Comparison of ENCODE assay signal across 26 cellular contexts in the genomic region with DNA sequence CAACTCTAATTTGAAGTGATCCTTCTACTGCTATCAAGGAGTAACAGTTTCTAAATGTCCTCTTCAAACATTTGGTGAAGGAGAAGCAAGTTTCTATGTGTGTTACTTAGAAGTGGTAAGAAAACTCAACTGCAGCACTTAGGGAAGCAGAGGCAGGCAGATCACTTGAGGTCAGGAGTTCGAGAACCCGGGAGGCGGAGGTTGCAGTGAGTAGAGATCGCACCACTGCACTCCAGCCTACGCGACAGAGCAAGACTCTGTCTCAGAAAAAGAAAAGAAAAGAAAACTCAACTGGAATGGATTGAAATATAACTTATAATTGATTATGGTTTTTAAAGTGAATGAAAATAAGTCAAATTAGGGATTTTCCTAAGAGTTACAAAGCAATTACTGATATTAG.
DNase-seq lines count a peak whose midpoint lies in the region; ATAC-seq and TF ChIP-seq lines count a peak whose summit lies in the region.
"Had no signal": no experiment of that assay in that cellular context is flagged by ENCODE, and none has a peak within 500 bp of the region (broad histone marks: within the 10 kb centered on the region; RNA-seq: fewer than 3 reads in every experiment).

No MANE protein-coding gene starts in this region.

- 0 out of 2 replicates have a peak, but pooled peaks cover 4% of the 10 kb centered on the region for H3F3A ChIP-seq in OCI-LY1 (ENCODE audit: insufficient read depth, low read length)

- H3K4me3 ChIP-seq in OCI-LY1 (ENCODE audit: low read depth, low read length, poor library complexity, severe bottlenecking), result peak overlapping the region; percentile 19
- H3K4me3 ChIP-seq: lung, MG63, right lobe of liver, SK-N-MC had no signal

- no peak overlapping the region for H3K27ac Mint-ChIP-seq in activated CD4-positive, alpha-beta T cell treated with anti-CD3 and anti-CD28 coated beads, Interleukin-2, amount 10 ng/mL, durations not matched to agents 24 days and 14 days
- peak overlapping the region in 4 of 6 donors; percentile 4 to 25 (median 6) for H3K27ac Mint-ChIP-seq in immature natural killer cell
- H3K27ac Mint-ChIP-seq in stimulated activated memory B cell treated with anti-CD40 and anti-IgM and Interleukin-4, amounts not matched to agents 10 μg/mL and 1 μg/mL and 100 μg/mL, for 72 hours, result peak overlapping the region; percentile 90
- H3K27ac Mint-ChIP-seq: activated naive CD4-positive, alpha-beta T cell treated with anti-CD3 and anti-CD28 coated beads, Interleukin-2, amount 10 ng/mL, durations not matched to agents 7 days and 5 days; H9; progenitor cell of endocrine pancreas had no signal

- H3K4me2 ChIP-seq in OCI-LY1 (ENCODE audit: low read length), result peak overlapping the region; percentile 45

- H3K9me2 ChIP-seq in OCI-LY1 (ENCODE audit: low read depth, low read length), result no peaks in the 10 kb centered on the region

- peak overlapping the region; percentile 47 for H3K9ac ChIP-seq in OCI-LY1 (ENCODE audit: low read length)

- H3K4me3 Mint-ChIP-seq in activated CD4-positive, alpha-beta T cell treated with anti-CD3 and anti-CD28 coated beads, Interleukin-2, amount 10 ng/mL, durations not matched to agents 24 days and 14 days, result no peak overlapping the region
- no peak overlapping the region for H3K4me3 Mint-ChIP-seq in immature natural killer cell
- peak overlapping the region; percentile 68 for H3K4me3 Mint-ChIP-seq in stimulated activated memory B cell treated with anti-CD40 and anti-IgM and Interleukin-4, amounts not matched to agents 10 μg/mL and 1 μg/mL and 100 μg/mL, for 72 hours
- H3K4me3 Mint-ChIP-seq: activated naive CD4-positive, alpha-beta T cell treated with anti-CD3 and anti-CD28 coated beads, Interleukin-2, amount 10 ng/mL, durations not matched to agents 7 days and 5 days; activated T-cell treated with anti-CD3 and anti-CD28 coated beads, Interleukin-2, amount 50 U/mL, for 4 hours; H9 had no signal

- H2AFZ ChIP-seq in OCI-LY1 (ENCODE audit: low read length), result peak overlapping the region; percentile 7; the same call in 1 of the 2 replicates

- no peaks in the 10 kb centered on the region for H3K79me2 ChIP-seq in OCI-LY1 (ENCODE audit: insufficient read depth, low read length)

- peaks cover 29% of the 10 kb centered on the region for H3K4me1 Mint-ChIP-seq in activated CD4-positive, alpha-beta T cell treated with anti-CD3 and anti-CD28 coated beads, Interleukin-2, amount 10 ng/mL, durations not matched to agents 24 days and 14 days
- peaks cover 44 to 60% of the 10 kb centered on the region in 2 donors for H3K4me1 Mint-ChIP-seq in immature natural killer cell
- peaks cover 52% of the 10 kb centered on the region for H3K4me1 Mint-ChIP-seq in stimulated activated memory B cell treated with anti-CD40 and anti-IgM and Interleukin-4, amounts not matched to agents 10 μg/mL and 1 μg/mL and 100 μg/mL, for 72 hours

- intact Hi-C loops in activated CD4-positive, alpha-beta T cell treated with anti-CD3 and anti-CD28 coated beads, Interleukin-2, amount 10 ng/mL, durations not matched to agents 24 days and 14 days (cut with micrococcal nuclease), result no loop called here

- peaks cover 99% of the 10 kb centered on the region for H3K4me1 ChIP-seq in OCI-LY1 (ENCODE audit: insufficient read depth, low read length, severe bottlenecking)
- H3K4me1 ChIP-seq: right lobe of liver had no signal

- DNase-seq in activated CD4-positive, alpha-beta T cell treated with anti-CD3 and anti-CD28 coated beads, Interleukin-2, amount 10 ng/mL, durations not matched to agents 24 days and 14 days, result peak; percentile 41
- no peak for DNase-seq in activated CD4-positive, alpha-beta T cell treated with anti-CD3 and anti-CD28 coated beads for 1 hour
- DNase-seq in immature natural killer cell (no peak), AG20443 (ENCODE audit: low spot score) (no peak)
- no peak for DNase-seq in activated effector memory CD4-positive, alpha-beta T cell treated with Interleukin-2 at 50 U/mL for 16 hours
- DNase-seq: 8988T; activated CD4-positive, alpha-beta T cell treated with anti-CD3 and anti-CD28 coated beads for 4 hours; activated naive CD4-positive, alpha-beta T cell treated with anti-CD3 and anti-CD28 coated beads, Interleukin-2, amount 10 ng/mL, durations not matched to agents 7 days and 5 days; activated T-cell treated with anti-CD3 and anti-CD28 coated beads, Interleukin-2, amount 50 U/mL, for 4 hours; anterior cingulate cortex; effector CD8-positive, alpha-beta T cell; H9; KBM-7; MG63; NCI-H1436; NCI-H82; right lobe of liver; stimulated activated CD4-positive, alpha-beta T cell treated with anti-CD3 and anti-CD28 coated beads, Interleukin-12 subunit alpha, Interleukin-12 subunit beta, amount 100 ng/mL, for 4 hours; stimulated activated CD4-positive, alpha-beta T cell treated with anti-CD3 and anti-CD28 coated beads, Interleukin-4, amount 100 ng/mL, for 1 hour had no signal

- peaks cover 5% of the 10 kb centered on the region for H3K36me3 Mint-ChIP-seq in activated CD4-positive, alpha-beta T cell treated with anti-CD3 and anti-CD28 coated beads, Interleukin-2, amount 10 ng/mL, durations not matched to agents 24 days and 14 days (ENCODE audit: low read depth)
- peaks cover 0 to 5% (median 0%) of the 10 kb centered on the region in 3 donors for H3K36me3 Mint-ChIP-seq in immature natural killer cell
- no peaks in the 10 kb centered on the region for H3K36me3 Mint-ChIP-seq in stimulated activated memory B cell treated with anti-CD40 and anti-IgM and Interleukin-4, amounts not matched to agents 10 μg/mL and 1 μg/mL and 100 μg/mL, for 72 hours

- peaks cover 7% of the 10 kb centered on the region for H3K9me3 Mint-ChIP-seq in activated CD4-positive, alpha-beta T cell treated with anti-CD3 and anti-CD28 coated beads, Interleukin-2, amount 10 ng/mL, durations not matched to agents 24 days and 14 days
- H3K9me3 Mint-ChIP-seq in immature natural killer cell, result no peaks in the 10 kb centered on the region
- H3K9me3 Mint-ChIP-seq in stimulated activated memory B cell treated with anti-CD40 and anti-IgM and Interleukin-4, amounts not matched to agents 10 μg/mL and 1 μg/mL and 100 μg/mL, for 72 hours, result no peaks in the 10 kb centered on the region
- H3K9me3 Mint-ChIP-seq: activated T-cell treated with anti-CD3 and anti-CD28 coated beads, Interleukin-2, amount 50 U/mL, for 4 hours; H9 had no signal

- peak overlapping the region; percentile 93 for H3K27ac ChIP-seq in OCI-LY1 (ENCODE audit: low read depth, low read length, poor library complexity, severe bottlenecking)
- H3K27ac ChIP-seq: epithelial cell of prostate, right lobe of liver, SK-N-MC had no signal

- H4K20me1 ChIP-seq in OCI-LY1 (ENCODE audit: insufficient read depth, low read length), result no peaks in the 10 kb centered on the region

- no peaks in the 10 kb centered on the region for H3K36me3 ChIP-seq in OCI-LY1 (ENCODE audit: insufficient read depth, low read length)
- H3K36me3 ChIP-seq: MG63, right lobe of liver had no signal

- ATAC-seq in stimulated activated memory B cell treated with anti-CD40 and anti-IgM and Interleukin-4, amounts not matched to agents 10 μg/mL and 1 μg/mL and 100 μg/mL, for 72 hours, result no peak
- ATAC-seq in HG03378 (IDR thresholded peaks at IDR 0.05; ENCODE audit: unreplicated experiment), result no peak
- ATAC-seq: activated T-cell treated with anti-CD3 and anti-CD28 coated beads, Interleukin-2, amount 50 U/mL, for 4 hours; right lobe of liver had no signal

- no peaks in the 10 kb centered on the region for H3K27me3 ChIP-seq in OCI-LY1 (ENCODE audit: insufficient read depth, low read length)
- H3K27me3 ChIP-seq: MG63, right lobe of liver had no signal

- TF ChIP-seq CTCF in OCI-LY1 (IDR thresholded peaks at IDR 0.05; ENCODE audit: low read length), result no peak

- no peaks in the 10 kb centered on the region for H3K27me3 Mint-ChIP-seq in activated CD4-positive, alpha-beta T cell treated with anti-CD3 and anti-CD28 coated beads, Interleukin-2, amount 10 ng/mL, durations not matched to agents 24 days and 14 days
- peaks cover 0 to 2% (median 0%) of the 10 kb centered on the region in 3 donors for H3K27me3 Mint-ChIP-seq in immature natural killer cell (ENCODE audit: low read depth in 3 of 3)
- no peaks in the 10 kb centered on the region for H3K27me3 Mint-ChIP-seq in stimulated activated memory B cell treated with anti-CD40 and anti-IgM and Interleukin-4, amounts not matched to agents 10 μg/mL and 1 μg/mL and 100 μg/mL, for 72 hours
- H3K27me3 Mint-ChIP-seq: activated naive CD4-positive, alpha-beta T cell treated with anti-CD3 and anti-CD28 coated beads, Interleukin-2, amount 10 ng/mL, durations not matched to agents 7 days and 5 days; progenitor cell of endocrine pancreas had no signal

- no peaks in the 10 kb centered on the region for H3K9me3 ChIP-seq in OCI-LY1 (ENCODE audit: low read length)
- H3K9me3 ChIP-seq: MG63, right lobe of liver had no signal
